1 cellular context compared by ENCODE assay signal in genomic region chr15:92819312-92820232, GRCh38.
A peak's percentile ranks its signal among the peaks of the same experiment; 100 is the strongest.
TF ChIP-seq lines count a peak whose summit lies in the region.

No MANE protein-coding gene starts in this region.

TF ChIP-seq in K562, 482 proteins besides CTCF, POLR2A, EP300 and RAD21 (continued from another document and continues in another):
- TF ChIP-seq ZFPM2 (CRISPR knock-in tag; IDR thresholded peaks at IDR 0.05), result no peak
- no peak for TF ChIP-seq BCL6 (CRISPR knock-in tag; IDR thresholded peaks at IDR 0.05)
- no peak for TF ChIP-seq ETS2 (tag; IDR thresholded peaks at IDR 0.05; ENCODE audit: borderline replicate concordance, poor library complexity, severe bottlenecking)
- TF ChIP-seq CBFA2T3 (IDR thresholded peaks at IDR 0.05), result no peak
- TF ChIP-seq CHCHD3 (CRISPR knock-in tag; IDR thresholded peaks at IDR 0.05), result no peak
- no peak for TF ChIP-seq HDAC3 (IDR thresholded peaks at IDR 0.05; ENCODE audit: borderline replicate concordance, partially characterized antibody)
- TF ChIP-seq ARNT (IDR thresholded peaks at IDR 0.05), result peak in 1 of 2 experiments; percentile 54; a peak in 2 of 4 replicates
- no peak for TF ChIP-seq HOXB6 (CRISPR knock-in tag; IDR thresholded peaks at IDR 0.05; ENCODE audit: borderline replicate concordance)
- no peak for TF ChIP-seq PHF8 (IDR thresholded peaks at IDR 0.05; ENCODE audit: borderline replicate concordance, low read length)
- TF ChIP-seq XRCC3 (IDR thresholded peaks at IDR 0.05), result no peak
- no peak for TF ChIP-seq TBL1XR1 (IDR thresholded peaks at IDR 0.05; ENCODE audit: low read length in 2 of 2)
- peak; percentile 24; the same call in 1 of the 2 replicates for TF ChIP-seq MIER1 (IDR thresholded peaks at IDR 0.05; ENCODE audit: low read depth)
- TF ChIP-seq GTF2B (IDR thresholded peaks at IDR 0.05; ENCODE audit: extremely low read depth, insufficient read length), result no peak
- TF ChIP-seq PHB (CRISPR knock-in tag; IDR thresholded peaks at IDR 0.05), result no peak
- 0 out of 2 replicates have a peak, but pooled peaks have one; percentile 48 for TF ChIP-seq ZBTB2 (IDR thresholded peaks at IDR 0.05)
- no peak for TF ChIP-seq ZSCAN29 (IDR thresholded peaks at IDR 0.05)
- no peak for TF ChIP-seq NFE2L1 (tag; IDR thresholded peaks at IDR 0.05; ENCODE audit: borderline replicate concordance, low read depth)
- TF ChIP-seq, protein P1, sequence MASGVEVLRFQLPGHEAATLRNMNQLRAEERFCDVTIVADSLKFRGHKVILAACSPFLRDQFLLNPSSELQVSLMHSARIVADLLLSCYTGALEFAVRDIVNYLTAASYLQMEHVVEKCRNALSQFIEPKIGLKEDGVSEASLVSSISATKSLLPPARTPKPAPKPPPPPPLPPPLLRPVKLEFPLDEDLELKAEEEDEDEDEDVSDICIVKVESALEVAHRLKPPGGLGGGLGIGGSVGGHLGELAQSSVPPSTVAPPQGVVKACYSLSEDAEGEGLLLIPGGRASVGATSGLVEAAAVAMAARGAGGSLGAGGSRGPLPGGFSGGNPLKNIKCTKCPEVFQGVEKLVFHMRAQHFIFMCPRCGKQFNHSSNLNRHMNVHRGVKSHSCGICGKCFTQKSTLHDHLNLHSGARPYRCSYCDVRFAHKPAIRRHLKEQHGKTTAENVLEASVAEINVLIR (CRISPR knock-in tag; IDR thresholded peaks at IDR 0.05), result no peak
- no peak for TF ChIP-seq ETV6 (IDR thresholded peaks at IDR 0.05; ENCODE audit: borderline replicate concordance in 1 of 2, low read depth in 2 of 2, low read length in 1 of 2)
- no peak for TF ChIP-seq ETV6 (CRISPR knock-in tag; IDR thresholded peaks at IDR 0.05; ENCODE audit: borderline replicate concordance)
- TF ChIP-seq TCF15 (CRISPR knock-in tag; IDR thresholded peaks at IDR 0.05), result no peak
- TF ChIP-seq, protein P2, sequence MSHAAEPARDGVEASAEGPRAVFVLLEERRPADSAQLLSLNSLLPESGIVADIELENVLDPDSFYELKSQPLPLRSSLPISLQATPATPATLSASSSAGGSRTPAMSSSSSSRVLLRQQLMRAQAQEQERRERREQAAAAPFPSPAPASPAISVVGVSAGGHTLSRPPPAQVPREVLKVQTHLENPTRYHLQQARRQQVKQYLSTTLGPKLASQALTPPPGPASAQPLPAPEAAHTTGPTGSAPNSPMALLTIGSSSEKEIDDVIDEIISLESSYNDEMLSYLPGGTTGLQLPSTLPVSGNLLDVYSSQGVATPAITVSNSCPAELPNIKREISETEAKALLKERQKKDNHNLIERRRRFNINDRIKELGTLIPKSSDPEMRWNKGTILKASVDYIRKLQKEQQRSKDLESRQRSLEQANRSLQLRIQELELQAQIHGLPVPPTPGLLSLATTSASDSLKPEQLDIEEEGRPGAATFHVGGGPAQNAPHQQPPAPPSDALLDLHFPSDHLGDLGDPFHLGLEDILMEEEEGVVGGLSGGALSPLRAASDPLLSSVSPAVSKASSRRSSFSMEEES (CRISPR knock-in tag; IDR thresholded peaks at IDR 0.05), result no peak
- TF ChIP-seq TAL1 (IDR thresholded peaks at IDR 0.05), result no peak
- TF ChIP-seq NCOA1 (IDR thresholded peaks at IDR 0.05; ENCODE audit: low read depth), result no peak
- no peak for TF ChIP-seq MECOM (CRISPR knock-in tag; IDR thresholded peaks at IDR 0.05)
- TF ChIP-seq E2F6 (IDR thresholded peaks at IDR 0.05; ENCODE audit: borderline replicate concordance in 1 of 2, extremely low read depth in 1 of 2, insufficient read depth in 1 of 2, insufficient read length in 1 of 2, low read depth in 1 of 2, low read length in 1 of 2, poor library complexity in 1 of 2, severe bottlenecking in 1 of 2), result no peak
- TF ChIP-seq TRIM28 (IDR thresholded peaks at IDR 0.05), result no peak
- no peak for TF ChIP-seq CBFB (CRISPR knock-in tag; IDR thresholded peaks at IDR 0.05)
- TF ChIP-seq, protein P3, sequence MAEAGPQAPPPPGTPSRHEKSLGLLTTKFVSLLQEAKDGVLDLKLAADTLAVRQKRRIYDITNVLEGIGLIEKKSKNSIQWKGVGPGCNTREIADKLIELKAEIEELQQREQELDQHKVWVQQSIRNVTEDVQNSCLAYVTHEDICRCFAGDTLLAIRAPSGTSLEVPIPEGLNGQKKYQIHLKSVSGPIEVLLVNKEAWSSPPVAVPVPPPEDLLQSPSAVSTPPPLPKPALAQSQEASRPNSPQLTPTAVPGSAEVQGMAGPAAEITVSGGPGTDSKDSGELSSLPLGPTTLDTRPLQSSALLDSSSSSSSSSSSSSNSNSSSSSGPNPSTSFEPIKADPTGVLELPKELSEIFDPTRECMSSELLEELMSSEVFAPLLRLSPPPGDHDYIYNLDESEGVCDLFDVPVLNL (CRISPR knock-in tag; IDR thresholded peaks at IDR 0.05; ENCODE audit: low read depth), result no peak
- no peak for TF ChIP-seq ZFP1 (CRISPR knock-in tag; IDR thresholded peaks at IDR 0.05)
- no peak for TF ChIP-seq NR4A1 (CRISPR knock-in tag; IDR thresholded peaks at IDR 0.05)
- no peak for TF ChIP-seq NR4A1 (tag; IDR thresholded peaks at IDR 0.05)
- no peak for TF ChIP-seq CREB1 (IDR thresholded peaks at IDR 0.05)
- TF ChIP-seq CREB1 (CRISPR knock-in tag; IDR thresholded peaks at IDR 0.05), result no peak
- no peak for TF ChIP-seq MAFF (IDR thresholded peaks at IDR 0.05; ENCODE audit: low read length)
- TF ChIP-seq, protein P4, sequence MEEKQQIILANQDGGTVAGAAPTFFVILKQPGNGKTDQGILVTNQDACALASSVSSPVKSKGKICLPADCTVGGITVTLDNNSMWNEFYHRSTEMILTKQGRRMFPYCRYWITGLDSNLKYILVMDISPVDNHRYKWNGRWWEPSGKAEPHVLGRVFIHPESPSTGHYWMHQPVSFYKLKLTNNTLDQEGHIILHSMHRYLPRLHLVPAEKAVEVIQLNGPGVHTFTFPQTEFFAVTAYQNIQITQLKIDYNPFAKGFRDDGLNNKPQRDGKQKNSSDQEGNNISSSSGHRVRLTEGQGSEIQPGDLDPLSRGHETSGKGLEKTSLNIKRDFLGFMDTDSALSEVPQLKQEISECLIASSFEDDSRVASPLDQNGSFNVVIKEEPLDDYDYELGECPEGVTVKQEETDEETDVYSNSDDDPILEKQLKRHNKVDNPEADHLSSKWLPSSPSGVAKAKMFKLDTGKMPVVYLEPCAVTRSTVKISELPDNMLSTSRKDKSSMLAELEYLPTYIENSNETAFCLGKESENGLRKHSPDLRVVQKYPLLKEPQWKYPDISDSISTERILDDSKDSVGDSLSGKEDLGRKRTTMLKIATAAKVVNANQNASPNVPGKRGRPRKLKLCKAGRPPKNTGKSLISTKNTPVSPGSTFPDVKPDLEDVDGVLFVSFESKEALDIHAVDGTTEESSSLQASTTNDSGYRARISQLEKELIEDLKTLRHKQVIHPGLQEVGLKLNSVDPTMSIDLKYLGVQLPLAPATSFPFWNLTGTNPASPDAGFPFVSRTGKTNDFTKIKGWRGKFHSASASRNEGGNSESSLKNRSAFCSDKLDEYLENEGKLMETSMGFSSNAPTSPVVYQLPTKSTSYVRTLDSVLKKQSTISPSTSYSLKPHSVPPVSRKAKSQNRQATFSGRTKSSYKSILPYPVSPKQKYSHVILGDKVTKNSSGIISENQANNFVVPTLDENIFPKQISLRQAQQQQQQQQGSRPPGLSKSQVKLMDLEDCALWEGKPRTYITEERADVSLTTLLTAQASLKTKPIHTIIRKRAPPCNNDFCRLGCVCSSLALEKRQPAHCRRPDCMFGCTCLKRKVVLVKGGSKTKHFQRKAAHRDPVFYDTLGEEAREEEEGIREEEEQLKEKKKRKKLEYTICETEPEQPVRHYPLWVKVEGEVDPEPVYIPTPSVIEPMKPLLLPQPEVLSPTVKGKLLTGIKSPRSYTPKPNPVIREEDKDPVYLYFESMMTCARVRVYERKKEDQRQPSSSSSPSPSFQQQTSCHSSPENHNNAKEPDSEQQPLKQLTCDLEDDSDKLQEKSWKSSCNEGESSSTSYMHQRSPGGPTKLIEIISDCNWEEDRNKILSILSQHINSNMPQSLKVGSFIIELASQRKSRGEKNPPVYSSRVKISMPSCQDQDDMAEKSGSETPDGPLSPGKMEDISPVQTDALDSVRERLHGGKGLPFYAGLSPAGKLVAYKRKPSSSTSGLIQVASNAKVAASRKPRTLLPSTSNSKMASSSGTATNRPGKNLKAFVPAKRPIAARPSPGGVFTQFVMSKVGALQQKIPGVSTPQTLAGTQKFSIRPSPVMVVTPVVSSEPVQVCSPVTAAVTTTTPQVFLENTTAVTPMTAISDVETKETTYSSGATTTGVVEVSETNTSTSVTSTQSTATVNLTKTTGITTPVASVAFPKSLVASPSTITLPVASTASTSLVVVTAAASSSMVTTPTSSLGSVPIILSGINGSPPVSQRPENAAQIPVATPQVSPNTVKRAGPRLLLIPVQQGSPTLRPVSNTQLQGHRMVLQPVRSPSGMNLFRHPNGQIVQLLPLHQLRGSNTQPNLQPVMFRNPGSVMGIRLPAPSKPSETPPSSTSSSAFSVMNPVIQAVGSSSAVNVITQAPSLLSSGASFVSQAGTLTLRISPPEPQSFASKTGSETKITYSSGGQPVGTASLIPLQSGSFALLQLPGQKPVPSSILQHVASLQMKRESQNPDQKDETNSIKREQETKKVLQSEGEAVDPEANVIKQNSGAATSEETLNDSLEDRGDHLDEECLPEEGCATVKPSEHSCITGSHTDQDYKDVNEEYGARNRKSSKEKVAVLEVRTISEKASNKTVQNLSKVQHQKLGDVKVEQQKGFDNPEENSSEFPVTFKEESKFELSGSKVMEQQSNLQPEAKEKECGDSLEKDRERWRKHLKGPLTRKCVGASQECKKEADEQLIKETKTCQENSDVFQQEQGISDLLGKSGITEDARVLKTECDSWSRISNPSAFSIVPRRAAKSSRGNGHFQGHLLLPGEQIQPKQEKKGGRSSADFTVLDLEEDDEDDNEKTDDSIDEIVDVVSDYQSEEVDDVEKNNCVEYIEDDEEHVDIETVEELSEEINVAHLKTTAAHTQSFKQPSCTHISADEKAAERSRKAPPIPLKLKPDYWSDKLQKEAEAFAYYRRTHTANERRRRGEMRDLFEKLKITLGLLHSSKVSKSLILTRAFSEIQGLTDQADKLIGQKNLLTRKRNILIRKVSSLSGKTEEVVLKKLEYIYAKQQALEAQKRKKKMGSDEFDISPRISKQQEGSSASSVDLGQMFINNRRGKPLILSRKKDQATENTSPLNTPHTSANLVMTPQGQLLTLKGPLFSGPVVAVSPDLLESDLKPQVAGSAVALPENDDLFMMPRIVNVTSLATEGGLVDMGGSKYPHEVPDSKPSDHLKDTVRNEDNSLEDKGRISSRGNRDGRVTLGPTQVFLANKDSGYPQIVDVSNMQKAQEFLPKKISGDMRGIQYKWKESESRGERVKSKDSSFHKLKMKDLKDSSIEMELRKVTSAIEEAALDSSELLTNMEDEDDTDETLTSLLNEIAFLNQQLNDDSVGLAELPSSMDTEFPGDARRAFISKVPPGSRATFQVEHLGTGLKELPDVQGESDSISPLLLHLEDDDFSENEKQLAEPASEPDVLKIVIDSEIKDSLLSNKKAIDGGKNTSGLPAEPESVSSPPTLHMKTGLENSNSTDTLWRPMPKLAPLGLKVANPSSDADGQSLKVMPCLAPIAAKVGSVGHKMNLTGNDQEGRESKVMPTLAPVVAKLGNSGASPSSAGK (IDR thresholded peaks at IDR 0.05), result no peak
- TF ChIP-seq LEF1 (IDR thresholded peaks at IDR 0.05), result no peak
- TF ChIP-seq ZNF766 (CRISPR knock-in tag; conservative IDR thresholded peaks at IDR 0.05), result peak; percentile 50
- no peak for TF ChIP-seq ZNF561 (CRISPR knock-in tag; conservative IDR thresholded peaks at IDR 0.05)
- TF ChIP-seq, protein P5, sequence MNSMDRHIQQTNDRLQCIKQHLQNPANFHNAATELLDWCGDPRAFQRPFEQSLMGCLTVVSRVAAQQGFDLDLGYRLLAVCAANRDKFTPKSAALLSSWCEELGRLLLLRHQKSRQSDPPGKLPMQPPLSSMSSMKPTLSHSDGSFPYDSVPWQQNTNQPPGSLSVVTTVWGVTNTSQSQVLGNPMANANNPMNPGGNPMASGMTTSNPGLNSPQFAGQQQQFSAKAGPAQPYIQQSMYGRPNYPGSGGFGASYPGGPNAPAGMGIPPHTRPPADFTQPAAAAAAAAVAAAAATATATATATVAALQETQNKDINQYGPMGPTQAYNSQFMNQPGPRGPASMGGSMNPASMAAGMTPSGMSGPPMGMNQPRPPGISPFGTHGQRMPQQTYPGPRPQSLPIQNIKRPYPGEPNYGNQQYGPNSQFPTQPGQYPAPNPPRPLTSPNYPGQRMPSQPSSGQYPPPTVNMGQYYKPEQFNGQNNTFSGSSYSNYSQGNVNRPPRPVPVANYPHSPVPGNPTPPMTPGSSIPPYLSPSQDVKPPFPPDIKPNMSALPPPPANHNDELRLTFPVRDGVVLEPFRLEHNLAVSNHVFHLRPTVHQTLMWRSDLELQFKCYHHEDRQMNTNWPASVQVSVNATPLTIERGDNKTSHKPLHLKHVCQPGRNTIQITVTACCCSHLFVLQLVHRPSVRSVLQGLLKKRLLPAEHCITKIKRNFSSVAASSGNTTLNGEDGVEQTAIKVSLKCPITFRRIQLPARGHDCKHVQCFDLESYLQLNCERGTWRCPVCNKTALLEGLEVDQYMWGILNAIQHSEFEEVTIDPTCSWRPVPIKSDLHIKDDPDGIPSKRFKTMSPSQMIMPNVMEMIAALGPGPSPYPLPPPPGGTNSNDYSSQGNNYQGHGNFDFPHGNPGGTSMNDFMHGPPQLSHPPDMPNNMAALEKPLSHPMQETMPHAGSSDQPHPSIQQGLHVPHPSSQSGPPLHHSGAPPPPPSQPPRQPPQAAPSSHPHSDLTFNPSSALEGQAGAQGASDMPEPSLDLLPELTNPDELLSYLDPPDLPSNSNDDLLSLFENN (IDR thresholded peaks at IDR 0.05; ENCODE audit: low read depth in 2 of 2, low read length in 2 of 2), result no peak
- no peak for TF ChIP-seq NR3C1 (CRISPR knock-in tag; IDR thresholded peaks at IDR 0.05)
